Comparison of ENCODE assay signal across 14 cellular contexts in genomic region chr13:90485441-90485840, GRCh38.
DNase-seq lines count a peak whose midpoint lies in the region; ATAC-seq, FAIRE-seq and TF ChIP-seq lines count a peak whose summit lies in the region.
"Had no signal": no experiment of that assay in that cellular context is flagged by ENCODE, and none has a peak within 500 bp of the region (broad histone marks: within the 10 kb centered on the region; RNA-seq: fewer than 3 reads in every experiment).

No MANE protein-coding gene starts in this region.

- H3K27ac Mint-ChIP-seq in nephron, result peak overlapping the region; percentile 36 to 49 (median 44)
- H3K27ac Mint-ChIP-seq: activated naive CD4-positive, alpha-beta T cell treated with anti-CD3 and anti-CD28 coated beads for 36 hours; CD4-positive, alpha-beta T cell; endodermal cell had no signal

- TF ChIP-seq CTCF in AG09319 (IDR thresholded peaks at IDR 0.05; ENCODE audit: low read depth, low read length), result no peak
- no peak for TF ChIP-seq CTCF in nephron (IDR thresholded peaks at IDR 0.05; ENCODE audit: unreplicated experiment in 3 of 3)

- no peak for ATAC-seq in GM21825 (IDR thresholded peaks at IDR 0.05; ENCODE audit: unreplicated experiment)

- peaks cover 7% of the 10 kb centered on the region for H3K9me3 Mint-ChIP-seq in nephron

- no peaks in the 10 kb centered on the region for H3K27me3 Mint-ChIP-seq in nephron (ENCODE audit: low read depth)
- H3K27me3 Mint-ChIP-seq: CD4-positive, alpha-beta T cell had no signal

- H3K4me3 Mint-ChIP-seq in nephron, result no peak overlapping the region
- H3K4me3 Mint-ChIP-seq: activated naive CD4-positive, alpha-beta T cell treated with anti-CD3 and anti-CD28 coated beads for 36 hours; CD4-positive, alpha-beta T cell; endodermal cell had no signal

- peak; percentile 83 for FAIRE-seq in endometrium (lab: Jason Lieb, UNC)

- H3K4me1 Mint-ChIP-seq in nephron, result peaks cover 7% of the 10 kb centered on the region

- H3K36me3 Mint-ChIP-seq in nephron (ENCODE audit: low read depth), result no peaks in the 10 kb centered on the region

- peak; percentile 77 for DNase-seq in AG09319 (ENCODE audit: extremely low read depth, low read depth)
- DNase-seq in LoVo (ENCODE audit: low spot score), result peak; percentile 47
- DNase-seq in midbrain (lab: John Stamatoyannopoulos, UW), result no peak
- no peak for DNase-seq in amygdala (lab: John Stamatoyannopoulos, UW)
- DNase-seq in inferior parietal cortex (ENCODE audit: extremely low spot score), result no peak
- DNase-seq: activated CD4-positive, alpha-beta T cell treated with anti-CD3 and anti-CD28 coated beads, Interleukin-2, amount 50 U/mL, for 48 hours; activated naive CD4-positive, alpha-beta T cell treated with anti-CD3 and anti-CD28 coated beads for 36 hours; CD4-positive, alpha-beta T cell; endodermal cell; NCI-H2171; trophoblast cell had no signal

Comparison
In these comparisons a context has a peak if more than half of its experiments do, and no peak if none do; other contexts are left out.
1. DNase-seq: peak in AG09319 (single experiment) and LoVo (single experiment); none in midbrain (single experiment), amygdala (0 of 56) and inferior parietal cortex (single experiment).